ENCODE assay signal across 8 cellular contexts in genomic region chr12:2794261-2794735, GRCh38. TPM values are rescaled to one million over a fixed set of nuclear protein-coding genes. Genes with fewer than 3 reads are reported as not detected.
DNase-seq lines count a peak whose midpoint lies in the region; ATAC-seq and TF ChIP-seq lines count a peak whose summit lies in the region.

No MANE protein-coding gene starts in this region.

- H3K27me3 Mint-ChIP-seq in activated naive CD8-positive, alpha-beta T cell treated with anti-CD3 and anti-CD28 coated beads for 36 hours: no peaks in the 10 kb centered on the region
- peaks cover 3% of the 10 kb centered on the region for H3K27me3 Mint-ChIP-seq in osteocyte (ENCODE audit: unreplicated experiment)

- 2 to 9% (median 6%) methylated on average over 9 to 43 of the region's 43 CpGs for WGBS in heart left ventricle, 4 donors

- intact Hi-C loops in heart left ventricle (cut with DNase I): loop anchor here in 2 of 10 donors (2.0 kb wide), 1 partner anchor 19 kb away; the partner anchor contains the start of gene ITFG2 (in 2 of the 2)

- H3K36me3 Mint-ChIP-seq in activated naive CD8-positive, alpha-beta T cell treated with anti-CD3 and anti-CD28 coated beads for 36 hours: peaks cover 33% of the 10 kb centered on the region
- H3K36me3 Mint-ChIP-seq in osteocyte (ENCODE audit: unreplicated experiment): peaks cover 14% of the 10 kb centered on the region

- ATAC-seq in GM18909 (IDR thresholded peaks at IDR 0.05; ENCODE audit: poor library complexity, unreplicated experiment): peak; percentile 16
- peak in 3 of 4 donors; percentile 5 to 31 (median 27) for ATAC-seq in heart left ventricle
- ATAC-seq in HG03175 (IDR thresholded peaks at IDR 0.05; ENCODE audit: unreplicated experiment): no peak

- peaks cover 0 to 4% (median 0%) of the 10 kb centered on the region in 9 donors for H3K27me3 ChIP-seq in heart left ventricle

- H3K4me3 Mint-ChIP-seq in activated naive CD8-positive, alpha-beta T cell treated with anti-CD3 and anti-CD28 coated beads for 36 hours: peak overlapping the region; percentile 74
- H3K4me3 Mint-ChIP-seq in osteocyte (ENCODE audit: unreplicated experiment): peak overlapping the region; percentile 73

- peaks cover 32% of the 10 kb centered on the region for H3K4me1 Mint-ChIP-seq in activated naive CD8-positive, alpha-beta T cell treated with anti-CD3 and anti-CD28 coated beads for 36 hours
- peaks cover 10% of the 10 kb centered on the region for H3K4me1 Mint-ChIP-seq in osteocyte (ENCODE audit: unreplicated experiment)

- H3K9me3 ChIP-seq in heart left ventricle: no peaks in the 10 kb centered on the region

- no peak for TF ChIP-seq POLR2A in heart left ventricle (IDR thresholded peaks at IDR 0.05)

- H3K9me3 Mint-ChIP-seq in activated naive CD8-positive, alpha-beta T cell treated with anti-CD3 and anti-CD28 coated beads for 36 hours: no peaks in the 10 kb centered on the region
- H3K9me3 Mint-ChIP-seq in osteocyte (ENCODE audit: unreplicated experiment): no peaks in the 10 kb centered on the region

- H3K4me1 ChIP-seq in heart left ventricle: peaks cover 0 to 37% (median 27%) of the 10 kb centered on the region in 12 donors

- H3K27ac Mint-ChIP-seq in activated naive CD8-positive, alpha-beta T cell treated with anti-CD3 and anti-CD28 coated beads for 36 hours: no peak overlapping the region
- peak overlapping the region; percentile 38 for H3K27ac Mint-ChIP-seq in osteocyte (ENCODE audit: unreplicated experiment)

- peak overlapping the region in 11 of 12 donors; percentile 32 to 89 (median 72) for H3K27ac ChIP-seq in heart left ventricle

- DNase-seq in HuH-7.5 (ENCODE audit: low spot score): peak; percentile 39
- peak; percentile 31 for DNase-seq in activated naive CD8-positive, alpha-beta T cell treated with anti-CD3 and anti-CD28 coated beads for 36 hours
- peak in 1 of 5 donors; percentile 73 for DNase-seq in heart left ventricle
- DNase-seq in osteocyte (ENCODE audit: extremely low spot score, unreplicated experiment): no peak
- no peak for DNase-seq in NCI-H146 treated with DMSO at 0.1 percent for 48 hours (lab: John Stamatoyannopoulos, UW; ENCODE audit: unreplicated experiment)
- no peak for DNase-seq in amniotic stem cell (lab: John Stamatoyannopoulos, UW)

- peak overlapping the region; percentile 63 to 95 (median 83) for H3K4me3 ChIP-seq in heart left ventricle

- H3K36me3 ChIP-seq in heart left ventricle: peaks cover 0 to 24% (median 17%) of the 10 kb centered on the region in 9 donors

- TF ChIP-seq CTCF in heart left ventricle (IDR thresholded peaks at IDR 0.05): no peak
- no peak for TF ChIP-seq CTCF in osteocyte (IDR thresholded peaks at IDR 0.05)

RNA-seq across cellular contexts. Expression of gene FKBP4, which starts 0.5 kb away (rescaled TPM):
- total RNA-seq in activated naive CD8-positive, alpha-beta T cell treated with anti-CD3 and anti-CD28 coated beads for 36 hours: 100 to 1,000 TPM; 225 to 236 TPM
- total RNA-seq in heart left ventricle: 10 to 100 TPM; 25.8 to 76.2 (median 44.0) TPM
- 10 to 100 TPM; 25.4 to 84.9 TPM for polyA plus RNA-seq in heart left ventricle
- 42.1 and 43.3 TPM in 2 replicates for total RNA-seq in osteocyte

RNA-seq across cellular contexts. Expression of gene ITFG2, which starts 18.2 kb away (rescaled TPM):
- 10 to 100 TPM; 24.6 to 25.5 TPM for total RNA-seq in activated naive CD8-positive, alpha-beta T cell treated with anti-CD3 and anti-CD28 coated beads for 36 hours
- 10 to 100 TPM in 6 of 9 donors, 1 to 10 TPM in 3; 7.6 to 21.7 (median 12.1) TPM for total RNA-seq in heart left ventricle
- 10 to 100 TPM; 10.2 to 15.6 TPM for polyA plus RNA-seq in heart left ventricle
- total RNA-seq in osteocyte: 24.7 and 35.4 TPM in 2 replicates

RNA-seq across cellular contexts. Expression of gene NRIP2, which starts 40.5 kb away (rescaled TPM):
- not detected for total RNA-seq in activated naive CD8-positive, alpha-beta T cell treated with anti-CD3 and anti-CD28 coated beads for 36 hours
- 1 to 10 TPM; 1.9 to 3.1 (median 2.1) TPM for total RNA-seq in heart left ventricle
- polyA plus RNA-seq in heart left ventricle: 1 to 10 TPM; 1.9 to 2.1 TPM
- total RNA-seq in osteocyte: 0.13 TPM in 1 of 2 replicates, not detected in the other

Comparison
In these comparisons a context has a peak if more than half of its experiments do, and no peak if none do; other contexts are left out.
1. DNase-seq: peak in HuH-7.5 (single experiment) and activated naive CD8-positive, alpha-beta T cell treated with anti-CD3 and anti-CD28 coated beads for 36 hours (single experiment); none in osteocyte (single experiment), NCI-H146 treated with DMSO at 0.1 percent for 48 hours (single experiment) and amniotic stem cell (single experiment).